In the genomic region with DNA sequence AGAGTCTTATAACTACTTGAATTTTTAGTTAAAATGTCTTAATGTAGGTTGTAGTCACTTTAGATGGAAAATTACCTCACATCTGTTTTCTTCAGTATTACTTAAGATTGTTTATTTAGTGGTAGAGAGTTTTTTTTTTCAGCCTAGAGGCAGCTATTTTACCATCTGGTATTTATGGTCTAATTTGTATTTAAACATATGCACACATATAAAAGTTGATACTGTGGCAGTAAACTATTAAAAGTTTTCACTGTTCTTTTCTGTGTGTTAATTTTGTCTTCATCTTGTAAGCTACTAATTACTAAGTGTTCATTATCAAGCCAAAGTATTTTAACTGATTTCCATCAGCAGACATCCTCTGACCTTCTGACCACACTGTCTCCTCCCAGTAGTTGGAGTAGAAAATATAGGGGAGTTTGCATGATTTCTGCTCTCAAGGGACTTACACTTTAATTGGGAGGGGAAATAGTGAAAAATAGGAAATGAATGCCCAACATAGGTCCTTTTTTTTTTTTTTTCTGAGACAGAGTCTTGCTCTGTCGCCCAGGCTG, we compare ENCODE assay signal across 11 cellular contexts. TPM values are rescaled to one million over a fixed set of nuclear protein-coding genes. Genes with fewer than 3 reads are reported as not detected.
DNase-seq lines count a peak whose midpoint lies in the region; ATAC-seq, FAIRE-seq and TF ChIP-seq lines count a peak whose summit lies in the region.
"Had no signal": no experiment of that assay in that cellular context is flagged by ENCODE, and none has a peak within 500 bp of the region (broad histone marks: within the 10 kb centered on the region; RNA-seq: fewer than 3 reads in every experiment).

No MANE protein-coding gene starts in this region.

- H4K20me1 ChIP-seq in DOHH2 (ENCODE audit: control insufficient read depth, insufficient read depth, low read depth, low read length), result peaks cover 22% of the 10 kb centered on the region

- DNase-seq in A549 (ENCODE audit: low read depth in 1 of 2, low spot score in 1 of 2), result no peak
- DNase-seq in Peyer's patch, result no peak
- no peak for DNase-seq in esophagus squamous epithelium (lab: John Stamatoyannopoulos, UW)
- no peak for DNase-seq in stimulated activated CD4-positive, alpha-beta T cell treated with anti-CD3 and anti-CD28 coated beads, Interleukin-4, amount 100 ng/mL, for 24 hours
- no peak for DNase-seq in NOMO-1 (lab: John Stamatoyannopoulos, UW; ENCODE audit: unreplicated experiment in 2 of 2)
- DNase-seq: DMS153, NCI-H510A, sigmoid colon had no signal

- no peaks in the 10 kb centered on the region for H3K9me2 ChIP-seq in DOHH2 (replicated peaks; ENCODE audit: control insufficient read depth, low read length)

- no peak for TF ChIP-seq EP300 in A549 (IDR thresholded peaks at IDR 0.05)

- no peaks in the 10 kb centered on the region for H3K27me3 ChIP-seq in DOHH2 (ENCODE audit: control insufficient read depth, low read length)
- no peaks in the 10 kb centered on the region for H3K27me3 ChIP-seq in Peyer's patch
- peaks cover 0 to 33% (median 0%) of the 10 kb centered on the region in 4 donors for H3K27me3 ChIP-seq in esophagus squamous epithelium

- CTCF ChIA-PET in A549 (lab: Yijun Ruan, JAX), result no interaction called here

- no peak for TF ChIP-seq CTCF in A549 (IDR thresholded peaks at IDR 0.05)
- TF ChIP-seq CTCF in DOHH2 (IDR thresholded peaks at IDR 0.05; ENCODE audit: low read depth, low read length, poor library complexity, severe bottlenecking), result no peak
- TF ChIP-seq CTCF in Peyer's patch (IDR thresholded peaks at IDR 0.05), result no peak
- no peak for TF ChIP-seq CTCF in esophagus squamous epithelium (IDR thresholded peaks at IDR 0.05)

- peaks cover 53% of the 10 kb centered on the region for H3K79me2 ChIP-seq in DOHH2 (ENCODE audit: control insufficient read depth, low read length)

- H3K27ac ChIP-seq in A549 (peak overlapping the region in 1 of 2 experiments; percentile 61; a peak in 3 of 6 replicates), DOHH2 (ENCODE audit: low read depth, low read length) (peak overlapping the region; percentile 85), Peyer's patch (peak overlapping the region in 3 of 4 donors; percentile 37 to 71 (median 47)), esophagus squamous epithelium (peak overlapping the region; percentile 11 to 72 (median 59))
- H3K27ac ChIP-seq: sigmoid colon had no signal

- intact Hi-C loops in esophagus squamous epithelium (cut with DNase I), result no loop called here

- H3F3A ChIP-seq in DOHH2 (ENCODE audit: control insufficient read depth, insufficient read depth), result peaks cover 50% of the 10 kb centered on the region

- no peak for TF ChIP-seq POLR2A in A549 (IDR thresholded peaks at IDR 0.05; ENCODE audit: low read length)
- no peak for TF ChIP-seq POLR2A in Peyer's patch (IDR thresholded peaks at IDR 0.05)
- TF ChIP-seq POLR2A in esophagus squamous epithelium (IDR thresholded peaks at IDR 0.05), result no peak

- H3K9me3 ChIP-seq in A549, result no peaks in the 10 kb centered on the region
- no peaks in the 10 kb centered on the region for H3K9me3 ChIP-seq in DOHH2 (ENCODE audit: control insufficient read depth, insufficient read depth, low read length)
- no peaks in the 10 kb centered on the region for H3K9me3 ChIP-seq in Peyer's patch
- H3K9me3 ChIP-seq in esophagus squamous epithelium, result no peaks in the 10 kb centered on the region
- H3K9me3 ChIP-seq: sigmoid colon had no signal

- FAIRE-seq in A549 (lab: Jason Lieb, UNC), result no peak

- WGBS in A549 (ENCODE audit: missing lambda C conversion rate), result 77% methylated on average over 1 of the region's 1 CpG
- WGBS in esophagus squamous epithelium, 2 donors, result 29 to 71% methylated on average over 1 of the region's 1 CpG

- TF ChIP-seq RAD21 in A549 (conservative IDR thresholded peaks at IDR 0.05 in 1 of 2, IDR thresholded peaks at IDR 0.05 in 1 of 2), result no peak

- H3K4me1 ChIP-seq in A549 (peaks cover 44% of the 10 kb centered on the region), DOHH2 (ENCODE audit: control insufficient read depth, low read length) (peaks cover 70% of the 10 kb centered on the region), Peyer's patch (peaks cover 0 to 7% (median 2%) of the 10 kb centered on the region in 4 donors), esophagus squamous epithelium (peaks cover 2 to 62% (median 7%) of the 10 kb centered on the region in 3 donors)

- H3K4me2 ChIP-seq in A549, result peak overlapping the region; percentile 52
- peak overlapping the region; percentile 72 for H3K4me2 ChIP-seq in DOHH2 (ENCODE audit: low read length)

- no peak overlapping the region for H3K4me3 ChIP-seq in A549
- H3K4me3 ChIP-seq in DOHH2 (ENCODE audit: low read length), result peak overlapping the region; percentile 90
- no peak overlapping the region for H3K4me3 ChIP-seq in Peyer's patch
- no peak overlapping the region for H3K4me3 ChIP-seq in esophagus squamous epithelium
- H3K4me3 ChIP-seq: sigmoid colon had no signal

- ATAC-seq in A549, result no peak
- ATAC-seq in GM21723 (IDR thresholded peaks at IDR 0.05; ENCODE audit: unreplicated experiment), result no peak
- no peak for ATAC-seq in HG03045 (IDR thresholded peaks at IDR 0.05; ENCODE audit: unreplicated experiment)

- POLR2A ChIA-PET in A549 (lab: Yijun Ruan, JAX), result no interaction called here

- peaks cover 57% of the 10 kb centered on the region for H3K36me3 ChIP-seq in DOHH2 (ENCODE audit: control insufficient read depth, low read length)
- H3K36me3 ChIP-seq in Peyer's patch, result no peaks in the 10 kb centered on the region
- no peaks in the 10 kb centered on the region for H3K36me3 ChIP-seq in esophagus squamous epithelium
- H3K36me3 ChIP-seq: sigmoid colon had no signal

TF ChIP-seq in A549, 52 proteins besides CTCF, POLR2A, EP300 and RAD21:
- TF ChIP-seq HDAC2 (IDR thresholded peaks at IDR 0.05) (no peak), RCOR1 (IDR thresholded peaks at IDR 0.05; ENCODE audit: low read depth, low read length) (no peak), SREBF2 (IDR thresholded peaks at IDR 0.05) (no peak), HOXA7 (CRISPR knock-in tag; IDR thresholded peaks at IDR 0.05) (no peak), GATA3 (IDR thresholded peaks at IDR 0.05; ENCODE audit: borderline replicate concordance) (no peak), MAZ (IDR thresholded peaks at IDR 0.05; ENCODE audit: borderline replicate concordance, low read depth, low read length) (no peak), MYC (IDR thresholded peaks at IDR 0.05; ENCODE audit: borderline replicate concordance, low read length) (no peak), KDM5A (IDR thresholded peaks at IDR 0.05) (no peak), PHF8 (IDR thresholded peaks at IDR 0.05; ENCODE audit: borderline replicate concordance, low read depth) (no peak), ZFP36 (IDR thresholded peaks at IDR 0.05; ENCODE audit: borderline replicate concordance, partially characterized antibody) (no peak)
- TF ChIP-seq, protein P1, sequence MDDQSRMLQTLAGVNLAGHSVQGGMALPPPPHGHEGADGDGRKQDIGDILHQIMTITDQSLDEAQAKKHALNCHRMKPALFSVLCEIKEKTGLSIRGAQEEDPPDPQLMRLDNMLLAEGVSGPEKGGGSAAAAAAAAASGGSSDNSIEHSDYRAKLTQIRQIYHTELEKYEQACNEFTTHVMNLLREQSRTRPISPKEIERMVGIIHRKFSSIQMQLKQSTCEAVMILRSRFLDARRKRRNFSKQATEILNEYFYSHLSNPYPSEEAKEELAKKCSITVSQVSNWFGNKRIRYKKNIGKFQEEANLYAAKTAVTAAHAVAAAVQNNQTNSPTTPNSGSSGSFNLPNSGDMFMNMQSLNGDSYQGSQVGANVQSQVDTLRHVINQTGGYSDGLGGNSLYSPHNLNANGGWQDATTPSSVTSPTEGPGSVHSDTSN (IDR thresholded peaks at IDR 0.05), result no peak

RNA-seq across cellular contexts. Expression of gene PMAIP1, which starts 4.3 kb away (rescaled TPM):
- polyA plus RNA-seq in A549 (2011; rRNA removed), result 23.1 and 40.3 TPM in 2 replicates
- polyA plus RNA-seq in A549 (2012; cell fraction: cytosol; rRNA removed), result 8.7 and 10.4 TPM in 2 replicates
- 4.2 and 4.7 TPM in 2 replicates for polyA plus RNA-seq in A549 (2012; cell fraction: nucleus; rRNA removed)
- 9.7 to 10.6 TPM (median 9.7 TPM) in 3 replicates for polyA plus RNA-seq in A549 (2017; fragmentation: RNase III; extraction: RNeasy Plus Mini Kit Qiagen cat#74134 plus additional on column Dnase treatment)
- polyA minus RNA-seq in A549 (2011; rRNA and poly(A)+ RNA removed), result 5.7 and 8.6 TPM in 2 replicates
- 1 to 10 TPM in 2 of 4 donors, under 1 TPM in 1, not detected in 1; 0.94 to 2.5 (median 1.4) TPM for total RNA-seq in Peyer's patch
- 10 to 100 TPM in 1 of 4 donors, 1 to 10 TPM in 3; 6.9 to 12.5 (median 7.8) TPM for total RNA-seq in esophagus squamous epithelium
